1 cellular context compared by ENCODE assay signal in the genomic region with DNA sequence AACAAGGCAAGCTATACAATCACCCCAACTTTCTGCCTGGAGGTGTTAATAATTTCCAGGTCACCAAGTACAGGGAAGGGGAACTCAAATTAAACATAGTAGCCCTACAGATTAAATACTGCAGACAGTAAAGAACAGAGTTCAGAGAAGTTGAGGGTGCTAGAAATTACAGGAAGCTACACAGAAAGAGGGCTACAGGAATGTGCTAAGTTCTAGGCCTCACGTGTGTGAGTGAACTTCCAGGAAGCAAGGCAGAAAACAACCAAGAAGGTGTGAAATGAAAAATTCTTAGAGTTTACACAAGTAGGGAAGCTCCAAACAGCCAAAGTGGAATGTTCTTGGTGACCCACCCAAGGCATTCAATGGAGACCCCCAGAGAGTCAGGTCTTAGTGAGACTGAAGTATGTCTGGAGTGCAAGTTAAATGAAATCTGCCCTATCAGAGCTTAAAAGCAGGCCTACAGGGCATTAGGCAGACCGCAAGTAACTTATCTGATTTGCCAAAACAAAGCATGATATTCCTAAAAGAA.
A peak's percentile ranks its signal among the peaks of the same experiment; 100 is the strongest.
TF ChIP-seq lines count a peak whose summit lies in the region.

No MANE protein-coding gene starts in this region.

TF ChIP-seq in K562, 482 proteins besides CTCF, POLR2A, EP300 and RAD21 (continued from another document):
- TF ChIP-seq CCAR2 (IDR thresholded peaks at IDR 0.05; ENCODE audit: low read depth, low read length), result no peak
- TF ChIP-seq XRCC4 (IDR thresholded peaks at IDR 0.05; ENCODE audit: extremely low read depth, insufficient read depth, insufficient read length), result no peak
- no peak for TF ChIP-seq CREM (IDR thresholded peaks at IDR 0.05; ENCODE audit: low read depth)
- TF ChIP-seq CBFA2T3 (IDR thresholded peaks at IDR 0.05), result peak; percentile 27; the same call in 1 of the 2 replicates
- TF ChIP-seq, protein P1, sequence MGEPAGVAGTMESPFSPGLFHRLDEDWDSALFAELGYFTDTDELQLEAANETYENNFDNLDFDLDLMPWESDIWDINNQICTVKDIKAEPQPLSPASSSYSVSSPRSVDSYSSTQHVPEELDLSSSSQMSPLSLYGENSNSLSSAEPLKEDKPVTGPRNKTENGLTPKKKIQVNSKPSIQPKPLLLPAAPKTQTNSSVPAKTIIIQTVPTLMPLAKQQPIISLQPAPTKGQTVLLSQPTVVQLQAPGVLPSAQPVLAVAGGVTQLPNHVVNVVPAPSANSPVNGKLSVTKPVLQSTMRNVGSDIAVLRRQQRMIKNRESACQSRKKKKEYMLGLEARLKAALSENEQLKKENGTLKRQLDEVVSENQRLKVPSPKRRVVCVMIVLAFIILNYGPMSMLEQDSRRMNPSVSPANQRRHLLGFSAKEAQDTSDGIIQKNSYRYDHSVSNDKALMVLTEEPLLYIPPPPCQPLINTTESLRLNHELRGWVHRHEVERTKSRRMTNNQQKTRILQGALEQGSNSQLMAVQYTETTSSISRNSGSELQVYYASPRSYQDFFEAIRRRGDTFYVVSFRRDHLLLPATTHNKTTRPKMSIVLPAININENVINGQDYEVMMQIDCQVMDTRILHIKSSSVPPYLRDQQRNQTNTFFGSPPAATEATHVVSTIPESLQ (CRISPR knock-in tag; IDR thresholded peaks at IDR 0.05), result no peak
- 0 out of 2 replicates have a peak, but pooled peaks have one; percentile 26 for TF ChIP-seq TEAD4 (IDR thresholded peaks at IDR 0.05; ENCODE audit: low read length)
- TF ChIP-seq TEAD4 (CRISPR knock-in tag; IDR thresholded peaks at IDR 0.05; ENCODE audit: borderline replicate concordance), result no peak
- no peak for TF ChIP-seq BCOR (IDR thresholded peaks at IDR 0.05)
- TF ChIP-seq KDM1A (IDR thresholded peaks at IDR 0.05), result peak in 1 of 2 experiments; percentile 23; a peak in 1 of 4 replicates
- TF ChIP-seq ARID1B (IDR thresholded peaks at IDR 0.05), result 0 out of 2 replicates have a peak, but pooled peaks have one; percentile 17
- no peak for TF ChIP-seq ETV1 (tag; conservative IDR thresholded peaks at IDR 0.05; ENCODE audit: low read depth)
- 0 out of 4 replicates have a peak, but pooled peaks of 1 of the 2 experiments have one; percentile 30 for TF ChIP-seq RCOR1 (IDR thresholded peaks at IDR 0.05; ENCODE audit: borderline replicate concordance in 1 of 2, low read depth in 2 of 2, low read length in 2 of 2)
